ENCODE assay signal across 17 cellular contexts in the genomic region with DNA sequence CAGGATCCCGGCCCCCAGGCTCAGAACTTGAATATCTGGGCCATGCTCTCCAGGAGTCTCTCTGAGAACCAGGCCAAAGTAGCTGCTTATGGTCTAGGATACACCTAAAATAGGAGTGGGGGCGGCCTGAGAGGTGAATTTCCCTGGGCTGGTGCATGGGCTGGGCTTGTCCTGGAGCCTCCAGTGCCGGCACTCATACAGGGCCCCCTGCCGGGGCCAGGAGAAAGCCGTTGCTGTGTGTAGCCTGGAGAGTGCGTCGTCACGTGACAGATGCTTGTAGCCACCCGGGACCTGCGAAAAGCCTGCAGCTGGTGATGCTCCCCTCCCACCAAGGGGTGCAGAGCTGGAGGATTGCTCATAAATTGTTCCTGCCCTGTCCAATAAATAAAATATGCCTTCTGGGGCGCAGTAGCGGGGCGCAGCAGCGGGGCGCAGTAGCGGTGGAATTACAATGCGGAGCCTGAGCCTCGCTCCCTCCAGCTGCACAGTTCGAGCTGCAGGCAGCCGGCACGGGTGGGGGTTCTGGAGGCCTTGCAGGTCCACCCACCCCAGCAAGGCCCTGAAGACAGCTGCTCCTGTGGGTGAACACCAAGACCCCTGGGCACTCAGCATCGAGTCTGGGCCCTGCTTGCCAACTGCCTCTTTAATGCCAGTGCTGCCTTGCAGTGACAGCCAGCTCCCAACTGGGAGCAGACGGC.
DNase-seq lines count a peak whose midpoint lies in the region; ATAC-seq and TF ChIP-seq lines count a peak whose summit lies in the region.
"Had no signal": no experiment of that assay in that cellular context is flagged by ENCODE, and none has a peak within 500 bp of the region (broad histone marks: within the 10 kb centered on the region; RNA-seq: fewer than 3 reads in every experiment).

No MANE protein-coding gene starts in this region.

- H3K27ac Mint-ChIP-seq in T-helper 17 cell = no peak overlapping the region
- H3K27ac Mint-ChIP-seq in activated T-helper 17 cell treated with anti-CD3 and anti-CD28 coated beads, Interleukin-2, amount 50 U/mL, for 72 hours = no peak overlapping the region
- H3K27ac Mint-ChIP-seq: activated CD8-positive, alpha-beta T cell treated with anti-CD3 and anti-CD28 coated beads for 36 hours; natural killer cell treated with Interleukin-12 subunit alpha and Interleukin-12 subunit beta and Interleukin-15 and Interleukin-18, amount 100 ng/mL, for 72 hours; T-helper 2 cell treated with Interferon-gamma antibody and Interleukin-4, amounts not matched to agents 5 μg/mL and 100 μg/mL, for 36 hours had no signal

- TF ChIP-seq CTCF in RWPE2 (IDR thresholded peaks at IDR 0.05; ENCODE audit: poor library complexity, severe bottlenecking) (no peak), spleen (IDR thresholded peaks at IDR 0.05 in 8 of 11, conservative IDR thresholded peaks at IDR 0.05 in 3 of 11) (no peak), brain microvascular endothelial cell (IDR thresholded peaks at IDR 0.05; ENCODE audit: low read depth, low read length, missing control alignments) (no peak)

- H3K27me3 ChIP-seq in RWPE2 (ENCODE audit: insufficient read depth, poor library complexity, severe bottlenecking) = peaks cover 9% of the 10 kb centered on the region
- H3K27me3 ChIP-seq in spleen (replicated peaks in 1 of 7) = peaks cover 0 to 44% (median 0%) of the 10 kb centered on the region in 7 donors
- no peaks in the 10 kb centered on the region for H3K27me3 ChIP-seq in brain microvascular endothelial cell (replicated peaks)
- H3K27me3 ChIP-seq: uterus had no signal

- H3K9me3 ChIP-seq in RWPE2 (ENCODE audit: severe bottlenecking) (no peaks in the 10 kb centered on the region), spleen (peaks cover 0 to 16% (median 9%) of the 10 kb centered on the region in 8 donors), T-helper 17 cell (ENCODE audit: control insufficient read depth, low read length, poor library complexity, severe bottlenecking) (no peaks in the 10 kb centered on the region)
- H3K9me3 ChIP-seq: A549, uterus had no signal

- H3K4me3 ChIP-seq in RWPE2 (ENCODE audit: severe bottlenecking) = no peak overlapping the region
- H3K4me3 ChIP-seq in spleen = no peak overlapping the region
- H3K4me3 ChIP-seq in brain microvascular endothelial cell (ENCODE audit: low read depth, low read length) = no peak overlapping the region
- H3K4me3 ChIP-seq: A549, uterus had no signal

- intact Hi-C loops in spleen (cut with DNase I; ENCODE audit: low total_unique reads) = no loop called here

- H3K36me3 ChIP-seq in RWPE2 (ENCODE audit: low read depth) (no peaks in the 10 kb centered on the region), spleen (no peaks in the 10 kb centered on the region), brain microvascular endothelial cell (replicated peaks) (no peaks in the 10 kb centered on the region)
- H3K36me3 ChIP-seq: uterus had no signal

- TF ChIP-seq POLR2A in spleen (IDR thresholded peaks at IDR 0.05) = no peak

- H3K4me3 Mint-ChIP-seq in T-helper 17 cell = no peak overlapping the region
- H3K4me3 Mint-ChIP-seq in activated T-helper 17 cell treated with anti-CD3 and anti-CD28 coated beads, Interleukin-2, amount 50 U/mL, for 72 hours = no peak overlapping the region
- H3K4me3 Mint-ChIP-seq: activated CD8-positive, alpha-beta T cell treated with anti-CD3 and anti-CD28 coated beads for 36 hours; natural killer cell treated with Interleukin-12 subunit alpha and Interleukin-12 subunit beta and Interleukin-15 and Interleukin-18, amount 100 ng/mL, for 72 hours; T-helper 2 cell treated with Interferon-gamma antibody and Interleukin-4, amounts not matched to agents 5 μg/mL and 100 μg/mL, for 36 hours had no signal

- H3K27ac ChIP-seq in RWPE2 (ENCODE audit: poor library complexity, severe bottlenecking) = no peak overlapping the region
- H3K27ac ChIP-seq in spleen = no peak overlapping the region
- no peak overlapping the region for H3K27ac ChIP-seq in brain microvascular endothelial cell
- H3K27ac ChIP-seq: A549, uterus had no signal

- 81 to 89% (median 85%) methylated on average over 20 to 23 of the region's 23 CpGs for WGBS in spleen, 5 donors

- peaks cover 2% of the 10 kb centered on the region for H3K36me3 Mint-ChIP-seq in T-helper 17 cell (ENCODE audit: low read depth)
- H3K36me3 Mint-ChIP-seq in activated T-helper 17 cell treated with anti-CD3 and anti-CD28 coated beads, Interleukin-2, amount 50 U/mL, for 72 hours (ENCODE audit: low read depth) = no peaks in the 10 kb centered on the region
- H3K36me3 Mint-ChIP-seq: natural killer cell treated with Interleukin-12 subunit alpha and Interleukin-12 subunit beta and Interleukin-15 and Interleukin-18, amount 100 ng/mL, for 72 hours had no signal

- in situ Hi-C loops in brain microvascular endothelial cell (cut with HindIII; ENCODE audit: low pct_ligation_motif_present, low sequenced_read_pairs) = no loop called here

- no peaks in the 10 kb centered on the region for H3K4me1 ChIP-seq in RWPE2 (ENCODE audit: insufficient read depth, poor library complexity, severe bottlenecking)
- peaks cover 0 to 4% (median 0%) of the 10 kb centered on the region in 6 donors for H3K4me1 ChIP-seq in spleen
- H3K4me1 ChIP-seq: A549, uterus had no signal

- peaks cover 11% of the 10 kb centered on the region for H3K4me1 Mint-ChIP-seq in T-helper 17 cell
- no peaks in the 10 kb centered on the region for H3K4me1 Mint-ChIP-seq in activated T-helper 17 cell treated with anti-CD3 and anti-CD28 coated beads, Interleukin-2, amount 50 U/mL, for 72 hours

- 0 out of 3 replicates have a peak, but pooled peaks have one; percentile 26 for ATAC-seq in RWPE2 (ENCODE audit: low read depth)
- ATAC-seq in T-helper 17 cell = no peak
- ATAC-seq in activated T-helper 17 cell treated with anti-CD3 and anti-CD28 coated beads, Interleukin-2, amount 50 U/mL, for 72 hours (replicated peaks) = no peak
- ATAC-seq: activated CD8-positive, alpha-beta T cell treated with anti-CD3 and anti-CD28 coated beads for 36 hours had no signal

- peak; percentile 21 for DNase-seq in NCI-H1436 (lab: John Stamatoyannopoulos, UW)
- DNase-seq in NCI-H1436 treated with DMSO at 0.1 percent for 48 hours (lab: John Stamatoyannopoulos, UW) = no peak
- no peak for DNase-seq in RWPE2 (ENCODE audit: low spot score)
- peak; percentile 62 for DNase-seq in iPS-NIHi7 (ENCODE audit: extremely low spot score)
- peak; percentile 72 for DNase-seq in spleen
- no peak for DNase-seq in T-helper 17 cell
- no peak for DNase-seq in brain microvascular endothelial cell
- DNase-seq: activated CD8-positive, alpha-beta T cell treated with anti-CD3 and anti-CD28 coated beads for 36 hours; cerebellar nuclear complex; DMS53; NCI-H1048; stimulated activated CD8-positive, alpha-beta memory T cell treated with anti-CD3 and anti-CD28 coated beads, Interleukin-4, amount 100 ng/mL, for 48 hours; uterus had no signal

- peaks cover 8% of the 10 kb centered on the region for H3K27me3 Mint-ChIP-seq in T-helper 17 cell
- H3K27me3 Mint-ChIP-seq in activated T-helper 17 cell treated with anti-CD3 and anti-CD28 coated beads, Interleukin-2, amount 50 U/mL, for 72 hours = no peaks in the 10 kb centered on the region
- H3K27me3 Mint-ChIP-seq: activated CD8-positive, alpha-beta T cell treated with anti-CD3 and anti-CD28 coated beads for 36 hours had no signal

- peaks cover 3% of the 10 kb centered on the region for H3K9me3 Mint-ChIP-seq in activated T-helper 17 cell treated with anti-CD3 and anti-CD28 coated beads, Interleukin-2, amount 50 U/mL, for 72 hours
- H3K9me3 Mint-ChIP-seq: natural killer cell treated with Interleukin-12 subunit alpha and Interleukin-12 subunit beta and Interleukin-15 and Interleukin-18, amount 100 ng/mL, for 72 hours had no signal

Comparison
In these comparisons a context has a peak if more than half of its experiments do, and no peak if none do; other contexts are left out.
1. DNase-seq: peak in NCI-H1436 (single experiment), iPS-NIHi7 (single experiment) and spleen (single experiment); none in NCI-H1436 treated with DMSO at 0.1 percent for 48 hours (single experiment), RWPE2 (single experiment), T-helper 17 cell (0 of 3) and brain microvascular endothelial cell (single experiment).